18 cellular contexts compared by ENCODE assay signal in genomic region chr15:41599061-41599460, GRCh38. TPM values are rescaled to one million over a fixed set of nuclear protein-coding genes. Genes with fewer than 3 reads are reported as not detected.
A peak's percentile ranks its signal among the peaks of the same experiment; 100 is the strongest.
DNase-seq lines count a peak whose midpoint lies in the region; ATAC-seq, FAIRE-seq and TF ChIP-seq lines count a peak whose summit lies in the region.
"Had no signal": no experiment of that assay in that cellular context is flagged by ENCODE, and none has a peak within 500 bp of the region (broad histone marks: within the 10 kb centered on the region; RNA-seq: fewer than 3 reads in every experiment).

No MANE protein-coding gene starts in this region.

- H3K27ac ChIP-seq in A549 (no peak overlapping the region), K562 (ENCODE audit: extremely low read depth, low read depth, low read length) (no peak overlapping the region)
- H3K27ac ChIP-seq: C4-2B, KMS-11 had no signal

- CTCF ChIA-PET in A549 (lab: Yijun Ruan, JAX) (interaction anchor here (1.1 kb wide), 1 partner anchor 9 kb away, joined by 4 read pairs; no protein-coding TSS in a partner anchor), K562 (lab: Yijun Ruan, JAX; ENCODE audit: low intra/inter-chr PET ratio) (no interaction called here), Calu3 (lab: Charles Lee) (no interaction called here)

- DNase-seq in A549 (ENCODE audit: low read depth in 1 of 2, low spot score in 1 of 2) (no peak), G401 (ENCODE audit: low spot score) (peak; percentile 95), K562 (ENCODE audit: extremely low read depth in 1 of 4, low spot score in 3 of 4) (no peak), neural crest cell (ENCODE audit: low read depth, low spot score) (no peak), nephron progenitor cell (no peak), Calu3 (no peak)
- DNase-seq: BE2C; CD4-positive, alpha-beta memory T cell; DMS79; EL; GDM1 had no signal

- no peak for ATAC-seq in A549
- ATAC-seq in K562 = no peak
- no peak for ATAC-seq in HG03571 (IDR thresholded peaks at IDR 0.05; ENCODE audit: unreplicated experiment)
- ATAC-seq: HCT116 had no signal

- H3K9me3 ChIP-seq in A549 = no peaks in the 10 kb centered on the region
- no peaks in the 10 kb centered on the region for H3K9me3 ChIP-seq in K562 (replicated peaks; ENCODE audit: control insufficient read depth, insufficient read depth, low read depth, low read length)
- H3K9me3 ChIP-seq: BE2C had no signal

- no peak for FAIRE-seq in A549 (lab: Jason Lieb, UNC)
- no peak for FAIRE-seq in K562 (lab: Jason Lieb, UNC)
- FAIRE-seq: A204.1, H54 had no signal

- H3K4me2 ChIP-seq in A549 (no peak overlapping the region), K562 (ENCODE audit: insufficient read depth, low read length) (no peak overlapping the region)
- H3K4me2 ChIP-seq: KMS-11 had no signal

- intact Hi-C loops in K562 (cut with micrococcal nuclease) (no loop called here), Calu3 (cut with micrococcal nuclease; ENCODE audit: unreplicated experiment) (no loop called here)

- 92% methylated on average over 1 of the region's 1 CpG for WGBS in A549 (ENCODE audit: missing lambda C conversion rate)
- WGBS in K562 (ENCODE audit: insufficient coverage, low coverage, missing lambda C conversion rate) = 29% methylated on average over 1 of the region's 1 CpG

- H3K27me3 Mint-ChIP-seq in neural crest cell (ENCODE audit: low read depth) = peaks cover 5% of the 10 kb centered on the region
- peaks cover 40% of the 10 kb centered on the region for H3K27me3 Mint-ChIP-seq in nephron progenitor cell (ENCODE audit: low read depth, poor library complexity)
- peaks cover 15% of the 10 kb centered on the region for H3K27me3 Mint-ChIP-seq in Calu3 (ENCODE audit: unreplicated experiment)

- TF ChIP-seq EP300 in A549 (IDR thresholded peaks at IDR 0.05) = no peak
- no peak for TF ChIP-seq EP300 in K562 (IDR thresholded peaks at IDR 0.05; ENCODE audit: low read length)

- POLR2A ChIA-PET in A549 (lab: Yijun Ruan, JAX) (no interaction called here), K562 (lab: Yijun Ruan, JAX) (interaction anchor here (0.5 to 1.2 kb wide), 2 partner anchors 33 to 61 kb away, joined by 3 read pairs; partner anchors contain the start of gene MGA)

- in situ Hi-C loops in G401 (cut with HindIII; ENCODE audit: low sequenced_read_pairs) = no loop called here
- in situ Hi-C loops in K562 (cut with MboI) = no loop called here

- H3K36me3 Mint-ChIP-seq in neural crest cell (ENCODE audit: low read depth) = no peaks in the 10 kb centered on the region
- H3K36me3 Mint-ChIP-seq in nephron progenitor cell (ENCODE audit: low read depth) = no peaks in the 10 kb centered on the region
- H3K36me3 Mint-ChIP-seq in Calu3 (ENCODE audit: insufficient read depth, unreplicated experiment) = no peaks in the 10 kb centered on the region
- H3K36me3 Mint-ChIP-seq: CD4-positive, alpha-beta memory T cell had no signal

- no peaks in the 10 kb centered on the region for H3K79me2 ChIP-seq in K562 (ENCODE audit: control insufficient read depth, insufficient read depth, low read length)

- H3K4me3 ChIP-seq in A549 (no peak overlapping the region), K562 (no peak overlapping the region)

- H3K4me1 Mint-ChIP-seq in neural crest cell = peaks cover 5% of the 10 kb centered on the region
- peaks cover 5% of the 10 kb centered on the region for H3K4me1 Mint-ChIP-seq in nephron progenitor cell
- no peaks in the 10 kb centered on the region for H3K4me1 Mint-ChIP-seq in Calu3 (ENCODE audit: low read depth, unreplicated experiment)

- H3K9ac ChIP-seq in K562 (ENCODE audit: insufficient read depth in 1 of 2, low read depth in 2 of 2, low read length in 2 of 2) = no peak overlapping the region
- H3K9ac ChIP-seq: KMS-11 had no signal

- TF ChIP-seq CTCF in A549 (IDR thresholded peaks at IDR 0.05) (no peak), K562 (IDR thresholded peaks at IDR 0.05 in 2 of 3, conservative IDR thresholded peaks at IDR 0.05 in 1 of 3; ENCODE audit: insufficient read depth in 2 of 3, low read depth in 1 of 3, low read length in 3 of 3) (no peak), neural crest cell (conservative IDR thresholded peaks at IDR 0.05) (no peak), nephron progenitor cell (IDR thresholded peaks at IDR 0.05) (no peak), Calu3 (IDR thresholded peaks at IDR 0.05; ENCODE audit: unreplicated experiment) (no peak)

- no peaks in the 10 kb centered on the region; a peak in 1 of 5 replicates for H3K27me3 ChIP-seq in K562 (ENCODE audit: control insufficient read depth in 2 of 2, insufficient read depth in 2 of 2, low read length in 2 of 2)
- H3K27me3 ChIP-seq: BE2C had no signal

- H3K4me1 ChIP-seq in A549 (no peaks in the 10 kb centered on the region), K562 (replicated peaks in 1 of 2; ENCODE audit: control insufficient read depth in 2 of 2, insufficient read depth in 2 of 2, low read length in 2 of 2) (peaks cover 0 to 14% of the 10 kb centered on the region in 2 experiments; a peak in 3 of 5 replicates)

- no peaks in the 10 kb centered on the region for H4K20me1 ChIP-seq in K562 (replicated peaks; ENCODE audit: control insufficient read depth, insufficient read depth, low read length)

- 0 out of 2 replicates have a peak overlapping the region, but pooled peaks have one; percentile 29 for H2AFZ ChIP-seq in K562 (ENCODE audit: low read depth, low read length)

- TF ChIP-seq RAD21 in A549 (conservative IDR thresholded peaks at IDR 0.05 in 1 of 2, IDR thresholded peaks at IDR 0.05 in 1 of 2) = no peak
- no peak for TF ChIP-seq RAD21 in K562 (CRISPR knock-in tag; conservative IDR thresholded peaks at IDR 0.05 in 1 of 2, IDR thresholded peaks at IDR 0.05 in 1 of 2)

- H3K36me3 ChIP-seq in K562 (ENCODE audit: control insufficient read depth, insufficient read depth, low read length) = no peaks in the 10 kb centered on the region
- H3K36me3 ChIP-seq: BE2C had no signal

- H3K9me1 ChIP-seq in K562 (ENCODE audit: control insufficient read depth, insufficient read depth, low read length) = no peaks in the 10 kb centered on the region

- no peaks in the 10 kb centered on the region for H3K9me3 Mint-ChIP-seq in neural crest cell
- H3K9me3 Mint-ChIP-seq in nephron progenitor cell = no peaks in the 10 kb centered on the region
- H3K9me3 Mint-ChIP-seq in Calu3 (ENCODE audit: low read depth, unreplicated experiment) = no peaks in the 10 kb centered on the region
- H3K9me3 Mint-ChIP-seq: CD4-positive, alpha-beta memory T cell; IgD-negative memory B cell had no signal

- H3K4me3 Mint-ChIP-seq in neural crest cell = no peak overlapping the region
- H3K4me3 Mint-ChIP-seq in nephron progenitor cell = no peak overlapping the region
- no peak overlapping the region for H3K4me3 Mint-ChIP-seq in Calu3 (ENCODE audit: low read depth, unreplicated experiment)
- H3K4me3 Mint-ChIP-seq: CD4-positive, alpha-beta memory T cell; IgD-negative memory B cell had no signal

- TF ChIP-seq POLR2A in A549 (IDR thresholded peaks at IDR 0.05; ENCODE audit: low read length) (no peak), K562 (conservative IDR thresholded peaks at IDR 0.05) (no peak)

- BruUV-seq in K562 (replicated peaks; lab: Mats Ljungman, UMichigan) = no TSS peak
- no TSS peak for BruUV-seq in Calu3 (replicated peaks; lab: Mats Ljungman, UMichigan)

- peak overlapping the region; percentile 2 for H3K27ac Mint-ChIP-seq in neural crest cell (ENCODE audit: unreplicated experiment)
- no peak overlapping the region for H3K27ac Mint-ChIP-seq in nephron progenitor cell
- H3K27ac Mint-ChIP-seq in Calu3 (ENCODE audit: unreplicated experiment) = no peak overlapping the region
- H3K27ac Mint-ChIP-seq: CD4-positive, alpha-beta memory T cell; IgD-negative memory B cell had no signal

RNA-seq across cellular contexts. Expression of gene TYRO3, which starts 40.0 kb away (rescaled TPM):
- 8.1 and 11.8 TPM in 2 replicates for polyA plus RNA-seq in A549 (2011; rRNA removed)
- polyA plus RNA-seq in A549 (2012; cell fraction: cytosol; rRNA removed) = 8.8 and 12.4 TPM in 2 replicates
- 13.0 and 16.9 TPM in 2 replicates for polyA plus RNA-seq in A549 (2012; cell fraction: nucleus; rRNA removed)
- polyA plus RNA-seq in A549 (2017; fragmentation: RNase III; extraction: RNeasy Plus Mini Kit Qiagen cat#74134 plus additional on column Dnase treatment) = 7.2 to 7.9 TPM (median 7.6 TPM) in 3 replicates
- polyA minus RNA-seq in A549 (2011; rRNA and poly(A)+ RNA removed) = 26.5 and 27.9 TPM in 2 replicates
- 25.9 and 26.2 TPM in 2 replicates for total RNA-seq in G401 (2014; rRNA removed; shearing (Covaris generic))
- 47.2 and 168 TPM in 2 replicates for total RNA-seq in K562 (2011; cell fraction: chromatin; rRNA removed; ENCODE audit: low replicate concordance)
- 109 and 124 TPM in 2 replicates for total RNA-seq in K562 (2011; cell fraction: nucleolus; rRNA removed)
- total RNA-seq in K562 (2011; cell fraction: nucleoplasm; rRNA removed) = 103 and 108 TPM in 2 replicates
- total RNA-seq in K562 (2014; rRNA removed) = 13.6 and 19.6 TPM in 2 replicates
- total RNA-seq in K562 (2014; rRNA removed; fragmentation: Illumina TruSeq; extraction: Trizol) = 11.4 and 17.9 TPM in 2 replicates
- 15.9 and 18.6 TPM in 2 replicates for total RNA-seq in K562 (2015; rRNA removed; fragmentation: Illumina TruSeq; extraction: Trizol)
- total RNA-seq in K562 (2021) = 33.5 and 37.6 TPM in 2 replicates
- 38.4 and 39.6 TPM in 2 replicates for polyA plus RNA-seq in K562 (2011; rRNA removed)
- polyA plus RNA-seq in K562 (2011; cell fraction: cytosol; rRNA removed) = 31.3 and 46.5 TPM in 2 replicates
- 52.1 and 78.7 TPM in 2 replicates for polyA plus RNA-seq in K562 (2011; cell fraction: nucleus; rRNA removed)
- 33.1 and 42.2 TPM in 2 replicates for polyA plus RNA-seq in K562 (2012)
- 29.3 and 34.6 TPM in 2 replicates for polyA plus RNA-seq in K562 (2014; fragmentation: Illumina TruSeq; extraction: Trizol)
- 1 to 10 TPM; 2.6 to 2.8 TPM for polyA plus RNA-seq in K562 (2014; fragmentation: Nextera tagmentation; extraction: Ambion mirVana)
- polyA plus RNA-seq in K562 (2014; rRNA removed) = 18.8 and 19.1 TPM in 2 replicates
- polyA minus RNA-seq in K562 (2011; rRNA and poly(A)+ RNA removed) = 37.1 and 59.8 TPM in 2 replicates
- polyA minus RNA-seq in K562 (2011; cell fraction: cytosol; rRNA and poly(A)+ RNA removed) = 36.1 and 41.3 TPM in 2 replicates
- 26.1 and 33.0 TPM in 2 replicates for polyA minus RNA-seq in K562 (2011; cell fraction: nucleus; rRNA and poly(A)+ RNA removed)
- 71.7 and 74.7 TPM in 2 replicates for total RNA-seq in neural crest cell
- 5.5 and 8.1 TPM in 2 replicates for total RNA-seq in Calu3 (2022)
- polyA plus RNA-seq: IgD-negative memory B cell had no signal

RNA-seq across cellular contexts. Expression of gene RPAP1, which starts 55.0 kb away (rescaled TPM):
- polyA plus RNA-seq in A549 (2011; rRNA removed) (8.1 and 10.0 TPM in 2 replicates), A549 (2017; fragmentation: RNase III; extraction: RNeasy Plus Mini Kit Qiagen cat#74134 plus additional on column Dnase treatment) (11.9 to 13.1 TPM (median 12.7 TPM) in 3 replicates), K562 (2011; rRNA removed) (9.2 and 27.7 TPM in 2 replicates), K562 (2014; fragmentation: Illumina TruSeq; extraction: Trizol) (21.6 and 30.8 TPM in 2 replicates), K562 (2014; fragmentation: Nextera tagmentation; extraction: Ambion mirVana) (1 to 10 TPM; 6.5 to 7.0 TPM), K562 (2014; rRNA removed) (18.5 and 24.0 TPM in 2 replicates)
- polyA plus RNA-seq in A549 (2012; cell fraction: cytosol; rRNA removed) = 13.7 and 16.4 TPM in 2 replicates
- polyA plus RNA-seq in A549 (2012; cell fraction: nucleus; rRNA removed) = 34.2 and 47.9 TPM in 2 replicates
- polyA minus RNA-seq in A549 (2011; rRNA and poly(A)+ RNA removed) = 9.7 and 15.1 TPM in 2 replicates
- total RNA-seq in G401 (2014; rRNA removed; shearing (Covaris generic)) = 24.3 and 46.5 TPM in 2 replicates
- total RNA-seq in K562 (2011; cell fraction: chromatin; rRNA removed; ENCODE audit: low replicate concordance) = 61.6 and 152 TPM in 2 replicates
- total RNA-seq in K562 (2011; cell fraction: nucleolus; rRNA removed) = 73.4 and 82.2 TPM in 2 replicates
- 63.7 and 80.1 TPM in 2 replicates for total RNA-seq in K562 (2011; cell fraction: nucleoplasm; rRNA removed)
- total RNA-seq in K562 (2014; rRNA removed) (23.9 and 36.9 TPM in 2 replicates), K562 (2014; rRNA removed; fragmentation: Illumina TruSeq; extraction: Trizol) (9.4 and 10.0 TPM in 2 replicates), K562 (2015; rRNA removed; fragmentation: Illumina TruSeq; extraction: Trizol) (11.5 and 12.8 TPM in 2 replicates), K562 (2021) (61.2 and 65.7 TPM in 2 replicates), neural crest cell (86.5 and 91.1 TPM in 2 replicates), Calu3 (2022) (33.3 and 35.4 TPM in 2 replicates)
- polyA plus RNA-seq in K562 (2011; cell fraction: cytosol; rRNA removed) = 11.9 and 16.1 TPM in 2 replicates
- 38.7 and 47.7 TPM in 2 replicates for polyA plus RNA-seq in K562 (2011; cell fraction: nucleus; rRNA removed)
- 40.3 and 49.0 TPM in 2 replicates for polyA plus RNA-seq in K562 (2012)
- polyA minus RNA-seq in K562 (2011; rRNA and poly(A)+ RNA removed) = 11.8 and 16.9 TPM in 2 replicates
- polyA minus RNA-seq in K562 (2011; cell fraction: cytosol; rRNA and poly(A)+ RNA removed) = 18.0 and 23.9 TPM in 2 replicates
- polyA minus RNA-seq in K562 (2011; cell fraction: nucleus; rRNA and poly(A)+ RNA removed) = 21.9 and 27.0 TPM in 2 replicates

Comparison
In these comparisons a context has a peak if more than half of its experiments do, and no peak if none do; other contexts are left out.
1. Of the 35 proteins assayed by ChIP-seq in both K562 and A549: peak only in K562: none; only in A549: MAFK; in both: none; in neither: 34.